8 cellular contexts compared by ENCODE assay signal in the genomic region with DNA sequence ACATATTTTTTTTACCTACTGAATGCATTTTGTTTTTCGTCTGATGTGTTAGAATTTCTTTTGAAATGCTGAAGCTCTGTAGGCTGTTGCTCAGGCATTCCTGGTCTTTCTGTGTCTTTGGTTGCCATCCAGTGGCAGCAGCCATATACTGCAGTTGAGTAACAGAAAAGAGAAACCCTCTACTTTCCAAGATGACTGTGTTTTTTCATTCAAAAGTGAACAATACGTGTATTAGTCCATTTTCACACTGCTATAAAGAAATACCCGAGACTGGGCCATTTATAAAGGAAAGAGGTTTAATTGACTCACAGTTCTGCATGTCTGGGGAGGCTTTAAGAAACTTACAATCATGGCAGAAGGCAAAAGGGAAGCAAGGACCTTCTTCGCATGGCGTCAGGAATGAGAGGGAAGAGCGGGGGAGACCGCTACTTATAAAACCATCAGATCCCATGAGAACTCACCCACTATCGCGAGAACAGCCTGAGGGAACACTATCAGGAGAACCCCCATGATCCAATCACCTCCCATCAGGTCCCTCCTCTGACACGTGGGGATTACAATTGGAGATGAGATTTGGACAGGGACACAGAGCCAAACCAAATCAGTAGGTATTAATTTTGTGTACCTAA. TPM values are rescaled to one million over a fixed set of nuclear protein-coding genes. Genes with fewer than 3 reads are reported as not detected.
DNase-seq lines count a peak whose midpoint lies in the region; ATAC-seq, FAIRE-seq and TF ChIP-seq lines count a peak whose summit lies in the region.

No MANE protein-coding gene starts in this region.

- no peaks in the 10 kb centered on the region for H3K9me1 ChIP-seq in keratinocyte (ENCODE audit: control insufficient read depth, extremely low read depth, insufficient read depth, low read length)

- H3K36me3 ChIP-seq in keratinocyte (ENCODE audit: control insufficient read depth in 2 of 2, extremely low read depth in 1 of 2, insufficient read depth in 2 of 2, low read length in 2 of 2): no peaks in the 10 kb centered on the region

- dilution Hi-C loops in keratinocyte (cut with MboI; ENCODE audit: extremely low pct_ligation_motif_present, low sequenced_read_pairs): no loop called here

- CTCF ChIA-PET in HEK293T (lab: Yijun Ruan, JAX): interaction anchor here (0.5 to 1.0 kb wide), 4 partner anchors 11 to 477 kb away, joined by 3 to 5 read pairs (median 4); no protein-coding TSS in a partner anchor

- peak overlapping the region; percentile 67 for H3K4me2 ChIP-seq in keratinocyte (ENCODE audit: control insufficient read depth, extremely low read depth, insufficient read depth, low read depth, low read length)

- no peak overlapping the region for H3K27ac ChIP-seq in keratinocyte (ENCODE audit: control insufficient read depth, insufficient read depth, low read length)

- no peaks in the 10 kb centered on the region for H3K79me2 ChIP-seq in keratinocyte (ENCODE audit: control insufficient read depth, insufficient read depth, low read length)

- H4K20me1 ChIP-seq in keratinocyte (ENCODE audit: control insufficient read depth, extremely low read depth, insufficient read depth, low read length): no peaks in the 10 kb centered on the region

- H3K4me3 ChIP-seq in cardiac fibroblast (replicated peaks in 1 of 2; ENCODE audit: low read depth in 2 of 2, low read length in 2 of 2) (peak overlapping the region in 1 of 2 donors; percentile 37), keratinocyte (ENCODE audit: control insufficient read depth in 2 of 3, extremely low read depth in 1 of 3, insufficient read depth in 2 of 3, low read depth in 1 of 3, low read length in 3 of 3) (peak overlapping the region in 1 of 3 experiments; percentile 32)

- no peaks in the 10 kb centered on the region for H3K27me3 ChIP-seq in keratinocyte (ENCODE audit: control insufficient read depth, extremely low read depth, insufficient read depth, low read length)

- TF ChIP-seq CTCF in cardiac fibroblast (IDR thresholded peaks at IDR 0.05; ENCODE audit: low read depth, low read length) (peak; percentile 80), keratinocyte (optimal IDR thresholded peaks at IDR 0.05 in 1 of 3, IDR thresholded peaks at IDR 0.05 in 1 of 3, conservative IDR thresholded peaks at IDR 0.05 in 1 of 3; ENCODE audit: extremely low read depth in 1 of 3, insufficient read depth in 2 of 3, low read length in 3 of 3) (peak; percentile 53 to 70 (median 56))

- H3K9ac ChIP-seq in keratinocyte (ENCODE audit: control insufficient read depth, extremely low read depth, insufficient read depth, low read length): no peak overlapping the region

- no peaks in the 10 kb centered on the region for H3K4me1 ChIP-seq in keratinocyte (ENCODE audit: control insufficient read depth, extremely low read depth, insufficient read depth, low read length)

- FAIRE-seq in keratinocyte (lab: Jason Lieb, UNC): no peak

- H3K9me3 ChIP-seq in keratinocyte (ENCODE audit: control insufficient read depth, low read depth, low read length): no peaks in the 10 kb centered on the region

- DNase-seq in EL (peak; percentile 90), HEK293T (ENCODE audit: extremely low spot score) (peak; percentile 25), NCI-H2081 treated with DMSO at 0.1 percent for 48 hours (lab: John Stamatoyannopoulos, UW) (peak; percentile 50), UCSD-AML1 (lab: John Stamatoyannopoulos, UW; ENCODE audit: unreplicated experiment) (peak; percentile 25), cardiac fibroblast (ENCODE audit: low read depth in 2 of 2) (peak; percentile 85 to 88), keratinocyte (ENCODE audit: low read depth, low spot score) (peak; percentile 56)
- DNase-seq in stimulated activated CD4-positive, alpha-beta T cell treated with anti-CD3 and anti-CD28 coated beads, Interleukin-1b, Interleukin-23, amount 100 ng/mL, for 48 hours: peak; percentile 66

- peak overlapping the region; percentile 69 for H2AFZ ChIP-seq in keratinocyte (ENCODE audit: control insufficient read depth, low read length)

- no peak for ATAC-seq in GM19324 (IDR thresholded peaks at IDR 0.05; ENCODE audit: low FRiP score, unreplicated experiment)

- POLR2A ChIA-PET in HEK293T (lab: Yijun Ruan, JAX): interaction anchor here (1.9 kb wide), 1 partner anchor 74 kb away, joined by 7 read pairs; no protein-coding TSS in a partner anchor

TF ChIP-seq in HEK293T, 16 proteins besides CTCF, POLR2A, EP300 and RAD21:
- TF ChIP-seq CTBP1 (IDR thresholded peaks at IDR 0.05; ENCODE audit: borderline replicate concordance): no peak
- TF ChIP-seq NFRKB (IDR thresholded peaks at IDR 0.05): no peak
- no peak for TF ChIP-seq HDGF (IDR thresholded peaks at IDR 0.05; ENCODE audit: borderline replicate concordance)
- TF ChIP-seq L3MBTL2 (conservative IDR thresholded peaks at IDR 0.05): peak; percentile 89
- no peak for TF ChIP-seq ZNF384 (IDR thresholded peaks at IDR 0.05)
- no peak for TF ChIP-seq FOXK2 (IDR thresholded peaks at IDR 0.05)
- no peak for TF ChIP-seq SUZ12 (IDR thresholded peaks at IDR 0.05)

RNA-seq across cellular contexts. Expression of a gene that starts 4.7 kb away (rescaled TPM):
- polyA plus RNA-seq in keratinocyte: 33.8 to 49.5 TPM (median 44.6 TPM) in 3 replicates
- polyA plus RNA-seq in keratinocyte (2011; ENCODE audit: low read depth): 86.3 TPM
- 2.0 and 3.8 TPM in 2 replicates for polyA plus RNA-seq in keratinocyte (2011; cell fraction: cytosol; rRNA removed)
- polyA plus RNA-seq in keratinocyte (2011; cell fraction: nucleus; rRNA removed): 379 and 453 TPM in 2 replicates
- polyA plus RNA-seq in keratinocyte (2012; ENCODE audit: low replicate concordance): 15.6 and 32.3 TPM in 2 replicates
- 11.2 to 21.5 TPM (median 16.8 TPM) in 3 replicates for polyA minus RNA-seq in keratinocyte
- 4.4 TPM for polyA minus RNA-seq in keratinocyte (2011; cell fraction: cytosol; rRNA and poly(A)+ RNA removed)
- 40.6 and 53.4 TPM in 2 replicates for polyA minus RNA-seq in keratinocyte (2011; cell fraction: nucleus; rRNA and poly(A)+ RNA removed)

Comparison
In these comparisons a context has a peak if more than half of its experiments do, and no peak if none do; other contexts are left out.
1. DNase-seq: peak in every context shown above with its lines; median percentile 90 in EL; 86 in cardiac fibroblast; 66 in stimulated activated CD4-positive, alpha-beta T cell treated with anti-CD3 and anti-CD28 coated beads, Interleukin-1b, Interleukin-23, amount 100 ng/mL, for 48 hours; 56 in keratinocyte; 50 in NCI-H2081 treated with DMSO at 0.1 percent for 48 hours; 25 in HEK293T; 25 in UCSD-AML1.